Comparison of ENCODE assay signal across 1 cellular context in genomic region chr5:169125571-169125970, GRCh38.
TF ChIP-seq lines count a peak whose summit lies in the region.

No MANE protein-coding gene starts in this region.

TF ChIP-seq in GM23338, 12 proteins besides CTCF, POLR2A, EP300 and RAD21 (continued from another document):
- TF ChIP-seq, protein P1, sequence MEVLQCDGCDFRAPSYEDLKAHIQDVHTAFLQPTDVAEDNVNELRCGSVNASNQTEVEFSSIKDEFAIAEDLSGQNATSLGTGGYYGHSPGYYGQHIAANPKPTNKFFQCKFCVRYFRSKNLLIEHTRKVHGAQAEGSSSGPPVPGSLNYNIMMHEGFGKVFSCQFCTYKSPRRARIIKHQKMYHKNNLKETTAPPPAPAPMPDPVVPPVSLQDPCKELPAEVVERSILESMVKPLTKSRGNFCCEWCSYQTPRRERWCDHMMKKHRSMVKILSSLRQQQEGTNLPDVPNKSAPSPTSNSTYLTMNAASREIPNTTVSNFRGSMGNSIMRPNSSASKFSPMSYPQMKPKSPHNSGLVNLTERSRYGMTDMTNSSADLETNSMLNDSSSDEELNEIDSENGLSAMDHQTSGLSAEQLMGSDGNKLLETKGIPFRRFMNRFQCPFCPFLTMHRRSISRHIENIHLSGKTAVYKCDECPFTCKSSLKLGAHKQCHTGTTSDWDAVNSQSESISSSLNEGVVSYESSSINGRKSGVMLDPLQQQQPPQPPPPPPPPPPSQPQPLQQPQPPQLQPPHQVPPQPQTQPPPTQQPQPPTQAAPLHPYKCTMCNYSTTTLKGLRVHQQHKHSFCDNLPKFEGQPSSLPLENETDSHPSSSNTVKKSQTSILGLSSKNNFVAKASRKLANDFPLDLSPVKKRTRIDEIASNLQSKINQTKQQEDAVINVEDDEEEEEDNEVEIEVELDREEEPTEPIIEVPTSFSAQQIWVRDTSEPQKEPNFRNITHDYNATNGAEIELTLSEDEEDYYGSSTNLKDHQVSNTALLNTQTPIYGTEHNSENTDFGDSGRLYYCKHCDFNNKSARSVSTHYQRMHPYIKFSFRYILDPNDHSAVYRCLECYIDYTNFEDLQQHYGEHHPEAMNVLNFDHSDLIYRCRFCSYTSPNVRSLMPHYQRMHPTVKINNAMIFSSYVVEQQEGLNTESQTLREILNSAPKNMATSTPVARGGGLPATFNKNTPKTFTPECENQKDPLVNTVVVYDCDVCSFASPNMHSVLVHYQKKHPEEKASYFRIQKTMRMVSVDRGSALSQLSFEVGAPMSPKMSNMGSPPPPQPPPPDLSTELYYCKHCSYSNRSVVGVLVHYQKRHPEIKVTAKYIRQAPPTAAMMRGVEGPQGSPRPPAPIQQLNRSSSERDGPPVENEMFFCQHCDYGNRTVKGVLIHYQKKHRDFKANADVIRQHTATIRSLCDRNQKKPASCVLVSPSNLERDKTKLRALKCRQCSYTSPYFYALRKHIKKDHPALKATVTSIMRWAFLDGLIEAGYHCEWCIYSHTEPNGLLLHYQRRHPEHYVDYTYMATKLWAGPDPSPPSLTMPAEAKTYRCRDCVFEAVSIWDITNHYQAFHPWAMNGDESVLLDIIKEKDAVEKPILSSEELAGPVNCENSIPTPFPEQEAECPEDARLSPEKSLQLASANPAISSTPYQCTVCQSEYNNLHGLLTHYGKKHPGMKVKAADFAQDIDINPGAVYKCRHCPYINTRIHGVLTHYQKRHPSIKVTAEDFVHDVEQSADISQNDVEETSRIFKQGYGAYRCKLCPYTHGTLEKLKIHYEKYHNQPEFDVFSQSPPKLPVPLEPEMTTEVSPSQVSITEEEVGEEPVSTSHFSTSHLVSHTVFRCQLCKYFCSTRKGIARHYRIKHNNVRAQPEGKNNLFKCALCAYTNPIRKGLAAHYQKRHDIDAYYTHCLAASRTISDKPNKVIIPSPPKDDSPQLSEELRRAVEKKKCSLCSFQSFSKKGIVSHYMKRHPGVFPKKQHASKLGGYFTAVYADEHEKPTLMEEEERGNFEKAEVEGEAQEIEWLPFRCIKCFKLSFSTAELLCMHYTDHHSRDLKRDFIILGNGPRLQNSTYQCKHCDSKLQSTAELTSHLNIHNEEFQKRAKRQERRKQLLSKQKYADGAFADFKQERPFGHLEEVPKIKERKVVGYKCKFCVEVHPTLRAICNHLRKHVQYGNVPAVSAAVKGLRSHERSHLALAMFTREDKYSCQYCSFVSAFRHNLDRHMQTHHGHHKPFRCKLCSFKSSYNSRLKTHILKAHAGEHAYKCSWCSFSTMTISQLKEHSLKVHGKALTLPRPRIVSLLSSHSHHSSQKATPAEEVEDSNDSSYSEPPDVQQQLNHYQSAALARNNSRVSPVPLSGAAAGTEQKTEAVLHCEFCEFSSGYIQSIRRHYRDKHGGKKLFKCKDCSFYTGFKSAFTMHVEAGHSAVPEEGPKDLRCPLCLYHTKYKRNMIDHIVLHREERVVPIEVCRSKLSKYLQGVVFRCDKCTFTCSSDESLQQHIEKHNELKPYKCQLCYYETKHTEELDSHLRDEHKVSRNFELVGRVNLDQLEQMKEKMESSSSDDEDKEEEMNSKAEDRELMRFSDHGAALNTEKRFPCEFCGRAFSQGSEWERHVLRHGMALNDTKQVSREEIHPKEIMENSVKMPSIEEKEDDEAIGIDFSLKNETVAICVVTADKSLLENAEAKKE (CRISPR knock-in tag; IDR thresholded peaks at IDR 0.05), result no peak
